Comparison of ENCODE assay signal across 8 cellular contexts in the genomic region with DNA sequence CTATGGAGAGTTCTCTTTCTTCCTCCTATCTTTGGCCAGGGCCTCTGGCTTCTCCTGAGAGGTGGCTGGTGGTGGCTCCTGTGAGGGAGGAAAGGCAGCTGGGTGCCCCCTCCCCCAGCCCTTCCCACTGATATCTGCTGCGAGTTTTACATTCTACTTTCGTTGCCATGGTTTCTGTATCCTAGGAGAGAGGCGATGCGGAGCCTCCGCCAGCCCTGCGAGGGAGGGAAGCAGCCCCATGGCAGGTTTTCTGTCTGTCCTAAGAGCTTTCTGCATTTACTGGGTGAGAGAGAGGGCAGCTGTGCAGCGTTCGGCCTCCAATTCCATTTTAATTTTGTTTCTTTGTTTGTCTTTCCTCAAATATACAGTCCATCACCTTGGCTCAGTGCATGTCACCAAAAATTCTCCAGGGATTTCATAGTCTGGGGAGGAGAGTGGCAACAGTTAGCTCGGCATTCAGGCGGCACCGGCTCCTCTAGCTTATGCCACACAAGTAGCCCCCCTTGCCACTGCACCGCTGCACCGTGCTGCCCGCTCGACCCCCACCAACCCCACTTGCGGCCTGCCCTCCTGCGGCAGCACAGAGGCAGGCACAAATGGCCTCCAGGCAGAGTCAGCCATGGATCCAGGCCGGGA. TPM values are rescaled to one million over a fixed set of nuclear protein-coding genes. Genes with fewer than 3 reads are reported as not detected.
A peak's percentile ranks its signal among the peaks of the same experiment; 100 is the strongest.
DNase-seq lines count a peak whose midpoint lies in the region; ATAC-seq, FAIRE-seq and TF ChIP-seq lines count a peak whose summit lies in the region.

No MANE protein-coding gene starts in this region.

- no peak overlapping the region for H3K4me3 ChIP-seq in choroid plexus epithelial cell (ENCODE audit: low read depth, low read length)
- no peak overlapping the region for H3K4me3 ChIP-seq in muscle layer of duodenum (ENCODE audit: low read depth in 1 of 2, low read length in 2 of 2)

- DNase-seq in activated T-cell treated with anti-CD3 and anti-CD28 coated beads, Interleukin-2, amount 50 U/mL, for 4 hours = no peak
- DNase-seq in activated T-cell treated with anti-CD3 and anti-CD28 coated beads for 4 hours (no peak), NCI-H524 (lab: John Stamatoyannopoulos, UW) (peak; percentile 52 to 81), choroid plexus epithelial cell (ENCODE audit: low read depth) (peak; percentile 96), NOMO-1 (lab: John Stamatoyannopoulos, UW; ENCODE audit: unreplicated experiment in 2 of 2) (no peak), GM03348 (ENCODE audit: low spot score) (no peak), GM12892 (ENCODE audit: insufficient read length) (no peak)

- H3K27me3 Mint-ChIP-seq in activated T-cell treated with anti-CD3 and anti-CD28 coated beads, Interleukin-2, amount 50 U/mL, for 4 hours (ENCODE audit: low read depth) = no peaks in the 10 kb centered on the region

- peaks cover 81% of the 10 kb centered on the region for H3K4me1 Mint-ChIP-seq in activated T-cell treated with anti-CD3 and anti-CD28 coated beads, Interleukin-2, amount 50 U/mL, for 4 hours (ENCODE audit: low read depth)

- peaks cover 15% of the 10 kb centered on the region for H3K36me3 Mint-ChIP-seq in activated T-cell treated with anti-CD3 and anti-CD28 coated beads, Interleukin-2, amount 50 U/mL, for 4 hours (ENCODE audit: insufficient read depth)

- H3K9me3 Mint-ChIP-seq in activated T-cell treated with anti-CD3 and anti-CD28 coated beads, Interleukin-2, amount 50 U/mL, for 4 hours = no peaks in the 10 kb centered on the region

- TF ChIP-seq CTCF in choroid plexus epithelial cell (conservative IDR thresholded peaks at IDR 0.05; ENCODE audit: low read depth, low read length) = no peak

- H3K4me1 ChIP-seq in muscle layer of duodenum (ENCODE audit: control insufficient read depth in 1 of 2, insufficient read depth in 2 of 2, low read length in 2 of 2) = peaks cover 14 to 57% of the 10 kb centered on the region in 2 donors

- ATAC-seq in activated T-cell treated with anti-CD3 and anti-CD28 coated beads, Interleukin-2, amount 50 U/mL, for 4 hours = peak in 1 of 2 donors; percentile 0

- H3K36me3 ChIP-seq in muscle layer of duodenum (ENCODE audit: control insufficient read depth in 1 of 2, insufficient read depth in 2 of 2, low read length in 2 of 2) = peaks cover 12 to 35% of the 10 kb centered on the region in 2 donors

- no peak for TF ChIP-seq POLR2A in GM12892 (IDR thresholded peaks at IDR 0.05; ENCODE audit: low read depth, low read length)

- H3K27me3 ChIP-seq in muscle layer of duodenum (ENCODE audit: low read depth, low read length) = no peaks in the 10 kb centered on the region

- H3K4me3 Mint-ChIP-seq in activated T-cell treated with anti-CD3 and anti-CD28 coated beads, Interleukin-2, amount 50 U/mL, for 4 hours = peak overlapping the region; percentile 19

- FAIRE-seq in GM12892 (lab: Jason Lieb, UNC) = no peak

- H3K9me3 ChIP-seq in muscle layer of duodenum (ENCODE audit: control insufficient read depth in 1 of 2, low read length in 2 of 2) = no peaks in the 10 kb centered on the region

- peak overlapping the region; percentile 8 for H3K27ac ChIP-seq in muscle layer of duodenum (ENCODE audit: low read length)

RNA-seq across cellular contexts. Expression of a gene that starts 20.4 kb away (rescaled TPM):
- 10 to 100 TPM; 32.6 to 39.4 (median 35.4) TPM for total RNA-seq in activated T-cell treated with anti-CD3 and anti-CD28 coated beads, Interleukin-2, amount 50 U/mL, for 4 hours
- 9.9 TPM for polyA plus RNA-seq in GM12892 (2012; ENCODE audit: missing spikeins)

Comparison
In these comparisons a context has a peak if more than half of its experiments do, and no peak if none do; other contexts are left out.
1. DNase-seq: peak in NCI-H524 (2 of 2) and choroid plexus epithelial cell (single experiment); none in activated T-cell treated with anti-CD3 and anti-CD28 coated beads, Interleukin-2, amount 50 U/mL, for 4 hours (single experiment), activated T-cell treated with anti-CD3 and anti-CD28 coated beads for 4 hours (single experiment), NOMO-1 (0 of 2), GM03348 (single experiment) and GM12892 (single experiment).